8 cellular contexts compared by ENCODE assay signal in genomic region chr3:99774467-99774866, GRCh38. TPM values are rescaled to one million over a fixed set of nuclear protein-coding genes. Genes with fewer than 3 reads are reported as not detected.
A peak's percentile ranks its signal among the peaks of the same experiment; 100 is the strongest.
DNase-seq lines count a peak whose midpoint lies in the region; ATAC-seq and TF ChIP-seq lines count a peak whose summit lies in the region.

No MANE protein-coding gene starts in this region.

- H3K27me3 ChIP-seq in adrenal gland = no peaks in the 10 kb centered on the region

- TF ChIP-seq CTCF in AG10803 (conservative IDR thresholded peaks at IDR 0.05; ENCODE audit: low read length) = no peak
- no peak for TF ChIP-seq CTCF in chondrocyte (IDR thresholded peaks at IDR 0.05)
- TF ChIP-seq CTCF in adrenal gland (IDR thresholded peaks at IDR 0.05) = no peak
- no peak for TF ChIP-seq CTCF in mesothelial cell of epicardium (IDR thresholded peaks at IDR 0.05; ENCODE audit: unreplicated experiment)

- peak; percentile 99 for ATAC-seq in GM19395 (IDR thresholded peaks at IDR 0.05; ENCODE audit: unreplicated experiment)
- ATAC-seq in HG03159 (IDR thresholded peaks at IDR 0.05; ENCODE audit: unreplicated experiment) = peak; percentile 99

- H3K9me3 Mint-ChIP-seq in chondrocyte (ENCODE audit: low read depth) = no peaks in the 10 kb centered on the region
- no peaks in the 10 kb centered on the region for H3K9me3 Mint-ChIP-seq in mesothelial cell of epicardium

- no peaks in the 10 kb centered on the region for H3K36me3 ChIP-seq in adrenal gland (replicated peaks in 1 of 2)

- H3K4me1 ChIP-seq in adrenal gland (replicated peaks in 1 of 2) = no peaks in the 10 kb centered on the region

- no peak overlapping the region for H3K4me3 ChIP-seq in AG10803 (ENCODE audit: low read length)
- no peak overlapping the region for H3K4me3 ChIP-seq in adrenal gland

- H3K4me1 Mint-ChIP-seq in chondrocyte (ENCODE audit: low read depth) = peaks cover 81% of the 10 kb centered on the region
- H3K4me1 Mint-ChIP-seq in mesothelial cell of epicardium = no peaks in the 10 kb centered on the region

- no peaks in the 10 kb centered on the region for H3K27me3 Mint-ChIP-seq in chondrocyte (ENCODE audit: low read depth)
- peaks cover 27% of the 10 kb centered on the region for H3K27me3 Mint-ChIP-seq in mesothelial cell of epicardium (ENCODE audit: low read depth)

- no peak overlapping the region for H3K4me3 Mint-ChIP-seq in chondrocyte (ENCODE audit: unreplicated experiment)
- no peak overlapping the region for H3K4me3 Mint-ChIP-seq in mesothelial cell of epicardium

- TF ChIP-seq POLR2A in adrenal gland (IDR thresholded peaks at IDR 0.05) = no peak

- intact Hi-C loops in adrenal gland (cut with DNase I) = no loop called here

- no peaks in the 10 kb centered on the region for H3K9me3 ChIP-seq in adrenal gland (replicated peaks in 1 of 3)

- H3K27ac Mint-ChIP-seq in chondrocyte (ENCODE audit: unreplicated experiment) = peak overlapping the region; percentile 84
- no peak overlapping the region for H3K27ac Mint-ChIP-seq in mesothelial cell of epicardium

- no peak overlapping the region for H3K27ac ChIP-seq in adrenal gland

- 47 to 68% (median 55%) methylated on average over 2 of the region's 2 CpGs for WGBS in adrenal gland, 4 donors

- H3K36me3 Mint-ChIP-seq in chondrocyte (ENCODE audit: low read depth) (peaks cover 36% of the 10 kb centered on the region), mesothelial cell of epicardium (no peaks in the 10 kb centered on the region)

- peak; percentile 89 for DNase-seq in AG10803 (ENCODE audit: low read depth)
- no peak for DNase-seq in chondrocyte (ENCODE audit: low spot score)
- no peak for DNase-seq in adrenal gland
- DNase-seq in mesothelial cell of epicardium (ENCODE audit: low spot score in 2 of 2, unreplicated experiment in 2 of 2) = no peak
- no peak for DNase-seq in DMS153 (lab: John Stamatoyannopoulos, UW)
- DNase-seq in NCI-H2227 (lab: John Stamatoyannopoulos, UW; ENCODE audit: unreplicated experiment) = no peak

RNA-seq across cellular contexts. Expression of gene CMSS1, which starts 43.2 kb away (rescaled TPM):
- total RNA-seq in chondrocyte (19.5 to 57.6 TPM (median 22.3 TPM) in 3 replicates), adrenal gland (10 to 100 TPM; 16.2 to 48.6 (median 27.4) TPM), mesothelial cell of epicardium (30.0 to 34.0 TPM (median 33.7 TPM) in 3 replicates)
- polyA plus RNA-seq in adrenal gland = 10 to 100 TPM; 31.0 to 75.6 (median 31.9) TPM
